23 cellular contexts compared by ENCODE assay signal in genomic region chr2:219637842-219638185, GRCh38. TPM values are rescaled to one million over a fixed set of nuclear protein-coding genes. Genes with fewer than 3 reads are reported as not detected.
"Had no signal": no experiment of that assay in that cellular context is flagged by ENCODE, and none has a peak within 500 bp of the region (broad histone marks: within the 10 kb centered on the region; RNA-seq: fewer than 3 reads in every experiment).

No MANE protein-coding gene starts in this region.

- H3K9me3 Mint-ChIP-seq: activated CD8-positive, alpha-beta T cell treated with anti-CD3 and anti-CD28 coated beads for 36 hours; activated naive CD4-positive, alpha-beta T cell treated with anti-CD3 and anti-CD28 coated beads for 36 hours; activated T-cell treated with anti-CD3 and anti-CD28 coated beads, Interleukin-2, amount 50 U/mL, for 4 hours; T-helper 1 cell treated with Interleukin-12 subunit alpha and Interleukin-12 subunit beta and Interleukin-4 antibody, amounts not matched to agents 30 μg/mL and 1 μg/mL, for 36 hours had no signal

- H3K4me3 ChIP-seq: adrenal gland, MG63 had no signal

- H3K36me3 ChIP-seq: adrenal gland, MG63 had no signal

- H3K27me3 ChIP-seq: adrenal gland, MG63 had no signal

- ATAC-seq: activated CD4-positive, CD25-positive, alpha-beta regulatory T cell treated with anti-CD3 and anti-CD28 coated beads, Interleukin-2, amount 50 U/mL, for 24 hours; activated CD8-positive, alpha-beta T cell treated with anti-CD3 and anti-CD28 coated beads for 36 hours; activated T-cell treated with anti-CD3 and anti-CD28 coated beads, Interleukin-2, amount 50 U/mL, for 4 hours; Panc1 had no signal

- H3K4me3 Mint-ChIP-seq: activated CD8-positive, alpha-beta T cell treated with anti-CD3 and anti-CD28 coated beads for 36 hours; activated naive CD4-positive, alpha-beta T cell treated with anti-CD3 and anti-CD28 coated beads for 36 hours; activated naive CD8-positive, alpha-beta T cell; activated T-cell treated with anti-CD3 and anti-CD28 coated beads, Interleukin-2, amount 50 U/mL, for 4 hours; T-helper 1 cell treated with Interleukin-12 subunit alpha and Interleukin-12 subunit beta and Interleukin-4 antibody, amounts not matched to agents 30 μg/mL and 1 μg/mL, for 36 hours had no signal

- H3K9me3 ChIP-seq: adrenal gland, MG63 had no signal

- H3K27ac Mint-ChIP-seq: activated CD8-positive, alpha-beta T cell treated with anti-CD3 and anti-CD28 coated beads for 36 hours; activated naive CD4-positive, alpha-beta T cell treated with anti-CD3 and anti-CD28 coated beads for 36 hours; activated naive CD8-positive, alpha-beta T cell; T-helper 1 cell treated with Interleukin-12 subunit alpha and Interleukin-12 subunit beta and Interleukin-4 antibody, amounts not matched to agents 30 μg/mL and 1 μg/mL, for 36 hours had no signal

- DNase-seq: activated CD4-positive, alpha-beta T cell treated with anti-CD3 and anti-CD28 coated beads for 4 hours; activated CD8-positive, alpha-beta T cell treated with anti-CD3 and anti-CD28 coated beads for 36 hours; activated effector memory CD4-positive, alpha-beta T cell treated with anti-CD3 and anti-CD28 coated beads, Interleukin-2, amount 50 U/mL, for 16 hours; activated naive CD4-positive, alpha-beta T cell treated with anti-CD3 and anti-CD28 coated beads for 36 hours; activated T-cell treated with anti-CD3 and anti-CD28 coated beads, Interleukin-2, amount 50 U/mL, for 4 hours; adrenal gland; anterior cingulate cortex; MG63; MV-4-11; NCI-H1105; NCI-H1436; NCI-H1694 treated with DMSO at 0.1 percent for 48 hours; NCI-H2029 treated with DMSO at 0.1 percent for 48 hours; NCI-H345; NCI-H510A; NK-92 treated with Interleukin-12 subunit alpha and Interleukin-12 subunit beta, amount 100 ng/mL, for 24 hours; OCI-M1; RPMI8226; SHP77 had no signal

- H3K27ac ChIP-seq: adrenal gland had no signal

- H3K36me3 Mint-ChIP-seq: activated naive CD8-positive, alpha-beta T cell had no signal

RNA-seq across cellular contexts. Expression of gene SLC4A3, which starts 10.4 kb away (rescaled TPM):
- total RNA-seq: activated CD8-positive, alpha-beta T cell treated with anti-CD3 and anti-CD28 coated beads for 36 hours; activated naive CD4-positive, alpha-beta T cell treated with anti-CD3 and anti-CD28 coated beads for 36 hours had no signal
